ENCODE assay signal across 1 cellular context in genomic region chr22:17808688-17809403, GRCh38.
TF ChIP-seq lines count a peak whose summit lies in the region.

No MANE protein-coding gene starts in this region.

TF ChIP-seq in GM23338, 12 proteins besides CTCF, POLR2A, EP300 and RAD21 (continued from another document):
- TF ChIP-seq ZNF462 (CRISPR knock-in tag; IDR thresholded peaks at IDR 0.05) (no peak), NANOG (IDR thresholded peaks at IDR 0.05; ENCODE audit: borderline replicate concordance) (no peak), EZH2phosphoT487 (IDR thresholded peaks at IDR 0.05; ENCODE audit: unreplicated experiment) (no peak), POLR2AphosphoS5 (IDR thresholded peaks at IDR 0.05; ENCODE audit: low read depth) (no peak), CREB1 (CRISPR knock-in tag; IDR thresholded peaks at IDR 0.05; ENCODE audit: low read depth) (no peak), REST (IDR thresholded peaks at IDR 0.05; ENCODE audit: unreplicated experiment) (no peak), ETS1 (IDR thresholded peaks at IDR 0.05) (no peak), ZNF114 (CRISPR knock-in tag; IDR thresholded peaks at IDR 0.05) (no peak), STAT1 (IDR thresholded peaks at IDR 0.05; ENCODE audit: unreplicated experiment) (no peak)
